Comparison of ENCODE assay signal across 8 cellular contexts in the genomic region with DNA sequence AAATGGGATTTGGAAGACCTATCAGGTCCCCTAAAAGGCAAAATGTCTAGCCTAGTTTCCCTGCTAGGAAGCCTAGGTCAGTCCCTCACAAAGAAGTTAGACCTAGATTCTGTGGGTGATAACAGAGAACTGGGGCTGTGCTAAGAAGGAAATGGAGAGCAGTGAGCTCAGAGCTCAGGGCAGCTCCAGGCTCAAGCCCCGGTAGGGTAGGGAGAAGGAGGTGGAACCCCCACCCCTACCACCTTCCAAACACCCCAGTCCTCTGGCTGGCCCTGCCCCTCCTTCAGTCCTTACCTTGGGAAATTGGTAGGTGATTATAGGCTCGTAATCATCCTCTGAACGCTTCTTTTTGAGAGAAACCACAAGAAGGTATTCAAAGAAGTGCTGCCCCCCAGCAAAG. TPM values are rescaled to one million over a fixed set of nuclear protein-coding genes. Genes with fewer than 3 reads are reported as not detected.
A peak's percentile ranks its signal among the peaks of the same experiment; 100 is the strongest.
DNase-seq lines count a peak whose midpoint lies in the region; ATAC-seq and TF ChIP-seq lines count a peak whose summit lies in the region.

No MANE protein-coding gene starts in this region.

- WGBS in lung, 2 donors, result 80 to 86% methylated on average over 3 of the region's 3 CpGs
- WGBS in tibial nerve, 2 donors, result 82 to 98% methylated on average over 3 of the region's 3 CpGs
- WGBS in thyroid gland, 2 donors, result 91 to 92% methylated on average over 3 of the region's 3 CpGs

- no peak overlapping the region for H3K4me3 Mint-ChIP-seq in MCF 10A (ENCODE audit: unreplicated experiment)
- peak overlapping the region; percentile 99 for H3K4me3 Mint-ChIP-seq in activated CD8-positive, alpha-beta T cell treated with anti-CD3 and anti-CD28 coated beads, Interleukin-2, amount 10 ng/mL, durations not matched to agents 7 days and 5 days

- H3K4me3 ChIP-seq in breast epithelium (peak overlapping the region; percentile 27 to 40 (median 36)), lung (peak overlapping the region; percentile 23), tibial nerve (peak overlapping the region in 2 of 4 donors; percentile 28 to 29), thyroid gland (replicated peaks in 1 of 3) (no peak overlapping the region)

- H3K4me1 ChIP-seq in breast epithelium, result peaks cover 6 to 11% of the 10 kb centered on the region in 2 donors
- peaks cover 0 to 28% of the 10 kb centered on the region in 2 donors for H3K4me1 ChIP-seq in lung (ENCODE audit: control insufficient read depth in 2 of 2, insufficient read depth in 2 of 2, low read length in 2 of 2)
- peaks cover 0 to 44% (median 25%) of the 10 kb centered on the region in 4 donors for H3K4me1 ChIP-seq in tibial nerve
- peaks cover 15 to 25% of the 10 kb centered on the region in 2 donors for H3K4me1 ChIP-seq in thyroid gland

- no peak for TF ChIP-seq EP300 in tibial nerve (IDR thresholded peaks at IDR 0.05)

- CTCF ChIA-PET in MCF 10A (lab: Yijun Ruan, JAX), result interaction anchor here (0.8 to 1.6 kb wide), 2 partner anchors 23 to 201 kb away, joined by 3 to 4 read pairs; no protein-coding TSS in a partner anchor
- CTCF ChIA-PET in activated CD8-positive, alpha-beta T cell treated with anti-CD3 and anti-CD28 coated beads, Interleukin-2, amount 10 ng/mL, durations not matched to agents 7 days and 5 days (lab: Charles Lee), result interaction anchor here (0.6 to 14.9 kb wide), 9 partner anchors 8 to 548 kb away, joined by 3 to 528 read pairs (median 5); a partner anchor contains a TSS

- H3K27ac ChIP-seq in breast epithelium, result peak overlapping the region; percentile 86 to 96
- H3K27ac ChIP-seq in lung (ENCODE audit: low read depth in 1 of 2, low read length in 1 of 2), result peak overlapping the region in 1 of 2 donors; percentile 86
- peak overlapping the region in 3 of 4 donors; percentile 65 to 75 (median 73) for H3K27ac ChIP-seq in tibial nerve
- no peak overlapping the region for H3K27ac ChIP-seq in thyroid gland

- H3K9me3 Mint-ChIP-seq in MCF 10A (ENCODE audit: unreplicated experiment), result no peaks in the 10 kb centered on the region
- no peaks in the 10 kb centered on the region for H3K9me3 Mint-ChIP-seq in activated CD8-positive, alpha-beta T cell treated with anti-CD3 and anti-CD28 coated beads, Interleukin-2, amount 10 ng/mL, durations not matched to agents 7 days and 5 days (ENCODE audit: insufficient read depth)

- intact Hi-C loops in breast epithelium (cut with DNase I; ENCODE audit: low total_unique reads) (no loop called here), MCF 10A (cut with micrococcal nuclease) (no loop called here), thyroid gland (cut with DNase I) (no loop called here)

- H3K36me3 ChIP-seq in breast epithelium, result no peaks in the 10 kb centered on the region
- H3K36me3 ChIP-seq in lung (ENCODE audit: control insufficient read depth in 2 of 2, insufficient read depth in 2 of 2, low read length in 2 of 2), result peaks cover 0 to 22% of the 10 kb centered on the region in 2 donors
- no peaks in the 10 kb centered on the region for H3K36me3 ChIP-seq in tibial nerve
- peaks cover 3 to 13% of the 10 kb centered on the region in 2 donors for H3K36me3 ChIP-seq in thyroid gland

- H3K27ac Mint-ChIP-seq in MCF 10A (ENCODE audit: low read depth, unreplicated experiment), result no peak overlapping the region
- H3K27ac Mint-ChIP-seq in activated CD8-positive, alpha-beta T cell treated with anti-CD3 and anti-CD28 coated beads, Interleukin-2, amount 10 ng/mL, durations not matched to agents 7 days and 5 days, result peak overlapping the region; percentile 99

- POLR2A ChIA-PET in MCF 10A (lab: Yijun Ruan, JAX), result no interaction called here
- POLR2A ChIA-PET in activated CD8-positive, alpha-beta T cell treated with anti-CD3 and anti-CD28 coated beads, Interleukin-2, amount 10 ng/mL, durations not matched to agents 7 days and 5 days (lab: Charles Lee), result interaction anchor here (0.8 to 10.4 kb wide), 12 partner anchors 8 to 248 kb away, joined by 3 to 570 read pairs (median 6); a partner anchor contains a TSS

- H3K36me3 Mint-ChIP-seq in MCF 10A (ENCODE audit: insufficient read depth, unreplicated experiment), result peaks cover 6% of the 10 kb centered on the region
- H3K36me3 Mint-ChIP-seq in activated CD8-positive, alpha-beta T cell treated with anti-CD3 and anti-CD28 coated beads, Interleukin-2, amount 10 ng/mL, durations not matched to agents 7 days and 5 days (ENCODE audit: low read depth), result peaks cover 73% of the 10 kb centered on the region

- H3K27me3 ChIP-seq in breast epithelium, result no peaks in the 10 kb centered on the region
- no peaks in the 10 kb centered on the region for H3K27me3 ChIP-seq in lung (ENCODE audit: control insufficient read depth, insufficient read depth)
- peaks cover 0 to 3% of the 10 kb centered on the region in 2 donors for H3K27me3 ChIP-seq in tibial nerve
- H3K27me3 ChIP-seq in thyroid gland, result no peaks in the 10 kb centered on the region

- no peaks in the 10 kb centered on the region for H3K27me3 Mint-ChIP-seq in MCF 10A (ENCODE audit: insufficient read depth, unreplicated experiment)
- H3K27me3 Mint-ChIP-seq in activated CD8-positive, alpha-beta T cell treated with anti-CD3 and anti-CD28 coated beads, Interleukin-2, amount 10 ng/mL, durations not matched to agents 7 days and 5 days (ENCODE audit: low read depth), result no peaks in the 10 kb centered on the region

- BruUV-seq in MCF 10A (replicated peaks; lab: Mats Ljungman, UMichigan), result no TSS peak

- DNase-seq in breast epithelium (ENCODE audit: low spot score in 2 of 2) (no peak), MCF 10A (ENCODE audit: unreplicated experiment) (no peak), lung (ENCODE audit: low spot score) (no peak), tibial nerve (ENCODE audit: low spot score in 2 of 2) (no peak), Ammon's horn (ENCODE audit: low spot score) (no peak), thyroid gland (no peak)
- DNase-seq in activated CD8-positive, alpha-beta T cell treated with anti-CD3 and anti-CD28 coated beads, Interleukin-2, amount 10 ng/mL, durations not matched to agents 7 days and 5 days, result no peak

- TF ChIP-seq CTCF in breast epithelium (IDR thresholded peaks at IDR 0.05) (no peak), MCF 10A (IDR thresholded peaks at IDR 0.05; ENCODE audit: unreplicated experiment) (no peak), lung (IDR thresholded peaks at IDR 0.05; ENCODE audit: control extremely low read depth, extremely low read depth) (no peak), tibial nerve (IDR thresholded peaks at IDR 0.05) (no peak), thyroid gland (IDR thresholded peaks at IDR 0.05) (no peak)

- H3K4me1 Mint-ChIP-seq in MCF 10A (ENCODE audit: insufficient read depth, unreplicated experiment), result peaks cover 19% of the 10 kb centered on the region
- H3K4me1 Mint-ChIP-seq in activated CD8-positive, alpha-beta T cell treated with anti-CD3 and anti-CD28 coated beads, Interleukin-2, amount 10 ng/mL, durations not matched to agents 7 days and 5 days (ENCODE audit: low read depth), result peaks cover 56% of the 10 kb centered on the region

- peak; percentile 8 for ATAC-seq in activated CD8-positive, alpha-beta T cell treated with anti-CD3 and anti-CD28 coated beads, Interleukin-2, amount 10 ng/mL, durations not matched to agents 7 days and 5 days
- ATAC-seq in lung (ENCODE audit: insufficient read depth, low FRiP score), result no peak
- no peak for ATAC-seq in GM18907 (IDR thresholded peaks at IDR 0.05; ENCODE audit: unreplicated experiment)

- no peaks in the 10 kb centered on the region for H3K9me3 ChIP-seq in breast epithelium
- no peaks in the 10 kb centered on the region for H3K9me3 ChIP-seq in lung (ENCODE audit: control insufficient read depth in 2 of 2, insufficient read depth in 1 of 2, low read length in 1 of 2)
- no peaks in the 10 kb centered on the region for H3K9me3 ChIP-seq in tibial nerve
- no peaks in the 10 kb centered on the region for H3K9me3 ChIP-seq in thyroid gland

- no peak for TF ChIP-seq POLR2A in breast epithelium (IDR thresholded peaks at IDR 0.05)
- no peak for TF ChIP-seq POLR2A in tibial nerve (IDR thresholded peaks at IDR 0.05)
- TF ChIP-seq POLR2A in thyroid gland (IDR thresholded peaks at IDR 0.05), result no peak

RNA-seq across cellular contexts. Expression of a gene that starts 1.1 kb away (rescaled TPM):
- total RNA-seq in breast epithelium (10 to 100 TPM; 27.7 to 70.8 (median 34.4) TPM), MCF 10A (2022) (3.9 and 6.0 TPM in 2 replicates), lung (10 to 100 TPM; 39.3 to 61.6 TPM), tibial nerve (10 to 100 TPM in 1 of 4 donors, 1 to 10 TPM in 3; 4.8 to 21.6 (median 8.2) TPM), thyroid gland (10 to 100 TPM; 45.1 to 53.3 (median 49.4) TPM)
- 100 to 1,000 TPM; 262 to 275 TPM for total RNA-seq in activated CD8-positive, alpha-beta T cell treated with anti-CD3 and anti-CD28 coated beads, Interleukin-2, amount 10 ng/mL, durations not matched to agents 7 days and 5 days
- polyA plus RNA-seq in lung, result 10 to 100 TPM; 49.5 to 71.7 TPM

RNA-seq across cellular contexts. Expression of a gene that starts 28.2 kb away (rescaled TPM):
- total RNA-seq in breast epithelium (10 to 100 TPM in 2 of 3 donors, 1 to 10 TPM in 1; 9.5 to 22.0 (median 14.1) TPM), MCF 10A (2022) (1.4 and 2.1 TPM in 2 replicates), lung (100 to 1,000 TPM in 1 of 2 donors, 10 to 100 TPM in 1; 30.1 to 298 TPM), tibial nerve (10 to 100 TPM in 1 of 4 donors, 1 to 10 TPM in 3; 2.5 to 37.2 (median 6.1) TPM), thyroid gland (10 to 100 TPM in 2 of 4 donors, 1 to 10 TPM in 2; 4.2 to 25.7 (median 11.8) TPM)
- total RNA-seq in activated CD8-positive, alpha-beta T cell treated with anti-CD3 and anti-CD28 coated beads, Interleukin-2, amount 10 ng/mL, durations not matched to agents 7 days and 5 days, result 10 to 100 TPM; 23.8 to 27.0 TPM
- 100 to 1,000 TPM in 1 of 2 donors, 10 to 100 TPM in 1; 75.6 to 206 TPM for polyA plus RNA-seq in lung

RNA-seq across cellular contexts. Expression of a gene that starts 59.3 kb away (rescaled TPM):
- total RNA-seq in breast epithelium (10 to 100 TPM; 49.8 to 67.7 (median 62.5) TPM), MCF 10A (2022) (43.1 and 45.0 TPM in 2 replicates), lung (10 to 100 TPM; 28.2 to 71.2 TPM), tibial nerve (10 to 100 TPM; 30.3 to 37.8 (median 32.8) TPM), thyroid gland (10 to 100 TPM; 32.2 to 53.8 (median 51.7) TPM)
- 10 to 100 TPM; 36.6 to 37.5 TPM for total RNA-seq in activated CD8-positive, alpha-beta T cell treated with anti-CD3 and anti-CD28 coated beads, Interleukin-2, amount 10 ng/mL, durations not matched to agents 7 days and 5 days
- polyA plus RNA-seq in lung, result 10 to 100 TPM; 18.6 to 24.1 TPM

RNA-seq across cellular contexts. Expression of a gene that starts 59.4 kb away (rescaled TPM):
- total RNA-seq in breast epithelium (100 to 1,000 TPM in 1 of 3 donors, 10 to 100 TPM in 2; 51.5 to 122 (median 74.5) TPM), MCF 10A (2022) (30.5 and 32.1 TPM in 2 replicates), lung (10 to 100 TPM; 28.2 to 76.1 TPM), tibial nerve (10 to 100 TPM; 30.3 to 64.3 (median 37.6) TPM), thyroid gland (100 to 1,000 TPM in 1 of 4 donors, 10 to 100 TPM in 3; 26.5 to 105 (median 51.7) TPM)
- 10 to 100 TPM; 27.5 to 29.3 TPM for total RNA-seq in activated CD8-positive, alpha-beta T cell treated with anti-CD3 and anti-CD28 coated beads, Interleukin-2, amount 10 ng/mL, durations not matched to agents 7 days and 5 days
- polyA plus RNA-seq in lung, result 10 to 100 TPM; 34.0 to 46.8 TPM

Comparison
In these comparisons a context has a peak if more than half of its experiments do, and no peak if none do; other contexts are left out.
1. H3K27ac ChIP-seq: peak in breast epithelium (2 of 2) and tibial nerve (3 of 4); none in thyroid gland (0 of 3).
2. H3K4me3 ChIP-seq: peak in breast epithelium (3 of 3) and lung (single experiment); none in thyroid gland (0 of 3).